Comparison of ENCODE assay signal across 4 cellular contexts in genomic region chr3:79606414-79606813, GRCh38.
"Had no signal": no experiment of that assay in that cellular context is flagged by ENCODE, and none has a peak within 500 bp of the region (broad histone marks: within the 10 kb centered on the region; RNA-seq: fewer than 3 reads in every experiment).

No MANE protein-coding gene starts in this region.

- H3K27ac ChIP-seq: HL-60 had no signal

- H3K4me3 ChIP-seq: K562 had no signal

- DNase-seq: IMR-90 had no signal

- ATAC-seq: HepG2, K562 had no signal
